ENCODE assay signal across 9 cellular contexts in the genomic region with DNA sequence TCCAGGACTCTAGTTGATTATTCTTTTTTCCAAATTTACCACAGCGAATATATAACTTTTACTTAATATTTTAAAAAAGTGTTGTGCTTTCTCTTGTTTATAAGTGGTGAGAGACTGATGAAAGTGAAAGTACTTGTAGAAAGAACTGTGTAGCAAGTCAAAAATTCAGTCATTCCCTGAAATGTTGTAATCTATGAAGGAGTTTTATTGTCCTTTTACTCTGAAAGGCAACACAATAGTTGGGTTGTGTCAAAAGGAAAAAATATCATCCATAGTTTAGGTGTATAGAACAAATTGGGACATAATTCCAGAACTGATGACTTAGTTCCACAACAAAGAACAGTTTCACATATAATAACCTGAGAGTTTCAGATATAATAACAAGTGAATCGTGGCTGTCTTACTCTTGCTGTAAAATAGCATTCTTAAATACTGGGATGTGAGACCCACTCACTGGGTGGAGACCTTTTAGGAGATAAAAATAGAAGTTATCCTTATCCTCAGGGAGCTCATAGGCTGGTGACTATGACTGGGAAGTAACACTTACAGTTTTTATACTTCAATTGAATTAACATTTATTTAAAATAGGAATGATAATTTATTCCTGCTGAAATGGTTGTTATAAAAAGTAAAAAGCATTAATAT. TPM values are rescaled to one million over a fixed set of nuclear protein-coding genes. Genes with fewer than 3 reads are reported as not detected.
A peak's percentile ranks its signal among the peaks of the same experiment; 100 is the strongest.
DNase-seq lines count a peak whose midpoint lies in the region; ATAC-seq and TF ChIP-seq lines count a peak whose summit lies in the region.
"Had no signal": no experiment of that assay in that cellular context is flagged by ENCODE, and none has a peak within 500 bp of the region (broad histone marks: within the 10 kb centered on the region; RNA-seq: fewer than 3 reads in every experiment).

No MANE protein-coding gene starts in this region.

- peaks cover 20% of the 10 kb centered on the region for H3K36me3 Mint-ChIP-seq in activated naive CD4-positive, alpha-beta T cell treated with anti-CD3 and anti-CD28 coated beads, Interleukin-2, amount 50 U/mL, for 24 hours
- H3K36me3 Mint-ChIP-seq in Caco-2 (ENCODE audit: insufficient read depth, unreplicated experiment), result peaks cover 78% of the 10 kb centered on the region

- H3K36me3 ChIP-seq in urinary bladder (ENCODE audit: insufficient read depth), result peaks cover 4% of the 10 kb centered on the region
- peaks cover 4% of the 10 kb centered on the region; the same call in 1 of the 2 replicates for H3K36me3 ChIP-seq in Caco-2 (ENCODE audit: control insufficient read depth, insufficient read depth, low read length)

- intact Hi-C loops in Caco-2 (cut with micrococcal nuclease; ENCODE audit: unreplicated experiment), result loop anchor here (2.0 kb wide), 1 partner anchor 20 kb away; no protein-coding TSS in a partner anchor

- CTCF ChIA-PET in Caco-2 (lab: Charles Lee), result interaction anchor here (1.0 kb wide), 1 partner anchor 48 kb away, joined by 9 read pairs; no protein-coding TSS in a partner anchor

- H3K4me1 ChIP-seq in urinary bladder (ENCODE audit: insufficient read depth) (peaks cover 2% of the 10 kb centered on the region), Caco-2 (peaks cover 10% of the 10 kb centered on the region; the same call in 1 of the 2 replicates)

- H3K27ac Mint-ChIP-seq in activated naive CD4-positive, alpha-beta T cell treated with anti-CD3 and anti-CD28 coated beads, Interleukin-2, amount 50 U/mL, for 24 hours, result peak overlapping the region; percentile 90
- H3K27ac Mint-ChIP-seq in Caco-2 (ENCODE audit: unreplicated experiment), result no peak overlapping the region

- no peak for TF ChIP-seq CTCF in cardiac fibroblast (IDR thresholded peaks at IDR 0.05; ENCODE audit: low read depth, low read length)
- no peak for TF ChIP-seq CTCF in Caco-2 (IDR thresholded peaks at IDR 0.05; ENCODE audit: insufficient read depth in 1 of 2, low read depth in 1 of 2, low read length in 1 of 2, severe bottlenecking in 1 of 2, unreplicated experiment in 1 of 2)

- ATAC-seq in HG03432 (IDR thresholded peaks at IDR 0.05; ENCODE audit: unreplicated experiment), result no peak

- H3K27me3 ChIP-seq in Caco-2 (replicated peaks; ENCODE audit: control insufficient read depth, insufficient read depth, low read length), result no peaks in the 10 kb centered on the region

- H3K4me3 Mint-ChIP-seq in activated naive CD4-positive, alpha-beta T cell treated with anti-CD3 and anti-CD28 coated beads, Interleukin-2, amount 50 U/mL, for 24 hours, result peak overlapping the region; percentile 84
- H3K4me3 Mint-ChIP-seq in Caco-2 (ENCODE audit: unreplicated experiment), result no peak overlapping the region

- WGBS in urinary bladder, result 40% methylated on average over 2 of the region's 2 CpGs

- peak overlapping the region; percentile 86 for H3K27ac ChIP-seq in urinary bladder (ENCODE audit: low read depth)

- H3K27me3 Mint-ChIP-seq in activated naive CD4-positive, alpha-beta T cell treated with anti-CD3 and anti-CD28 coated beads, Interleukin-2, amount 50 U/mL, for 24 hours, result no peaks in the 10 kb centered on the region
- no peaks in the 10 kb centered on the region for H3K27me3 Mint-ChIP-seq in Caco-2 (ENCODE audit: insufficient read depth, unreplicated experiment)

- H3K4me3 ChIP-seq in cardiac fibroblast (replicated peaks in 1 of 2; ENCODE audit: low read depth in 2 of 2, low read length in 2 of 2) (peak overlapping the region in 1 of 2 donors; percentile 25), urinary bladder (ENCODE audit: low read depth, low read length) (no peak overlapping the region), Caco-2 (ENCODE audit: low read depth, low read length) (no peak overlapping the region)

- no peak for DNase-seq in activated naive CD4-positive, alpha-beta T cell treated with Interleukin-2 at 50 U/mL for 16 hours
- DNase-seq in cardiac fibroblast (ENCODE audit: low read depth in 2 of 2), result peak; percentile 54 to 68
- DNase-seq in lung microvascular endothelial cell (ENCODE audit: low read depth in 2 of 2), result peak; percentile 51 to 58
- DNase-seq in Caco-2, result no peak
- no peak for DNase-seq in RPMI8226
- DNase-seq: Calu3 had no signal

- BruUV-seq in Caco-2 (replicated peaks; lab: Mats Ljungman, UMichigan), result no TSS peak

- H3K9me3 Mint-ChIP-seq in activated naive CD4-positive, alpha-beta T cell treated with anti-CD3 and anti-CD28 coated beads, Interleukin-2, amount 50 U/mL, for 24 hours, result no peaks in the 10 kb centered on the region
- H3K9me3 Mint-ChIP-seq in Caco-2 (ENCODE audit: unreplicated experiment), result no peaks in the 10 kb centered on the region

- H3K9me3 ChIP-seq in Caco-2, result no peaks in the 10 kb centered on the region

- POLR2A ChIA-PET in Caco-2 (lab: Charles Lee), result no interaction called here

- H3K4me1 Mint-ChIP-seq in activated naive CD4-positive, alpha-beta T cell treated with anti-CD3 and anti-CD28 coated beads, Interleukin-2, amount 50 U/mL, for 24 hours, result peaks cover 43% of the 10 kb centered on the region
- peaks cover 17% of the 10 kb centered on the region for H3K4me1 Mint-ChIP-seq in Caco-2 (ENCODE audit: low read depth, unreplicated experiment)

RNA-seq across cellular contexts. Expression of gene CYB5B, which starts 20.6 kb away (rescaled TPM):
- 48.2 and 52.8 TPM in 2 replicates for total RNA-seq in lung microvascular endothelial cell
- total RNA-seq in urinary bladder, result 114 TPM
- polyA plus RNA-seq in urinary bladder, result 75.2 TPM
- total RNA-seq in Caco-2 (2022), result 355 TPM in 2 replicates

RNA-seq across cellular contexts. Expression of gene TERF2, which starts 59.2 kb away (rescaled TPM):
- total RNA-seq in lung microvascular endothelial cell (12.4 and 22.4 TPM in 2 replicates), urinary bladder (15.1 TPM), Caco-2 (2022) (43.6 and 46.2 TPM in 2 replicates)
- 17.2 TPM for polyA plus RNA-seq in urinary bladder

Comparison
In these comparisons a context has a peak if more than half of its experiments do, and no peak if none do; other contexts are left out.
1. DNase-seq: peak in cardiac fibroblast (2 of 2) and lung microvascular endothelial cell (2 of 2); none in activated naive CD4-positive, alpha-beta T cell treated with Interleukin-2 at 50 U/mL for 16 hours (single experiment), Caco-2 (0 of 2) and RPMI8226 (single experiment).